Comparison of ENCODE assay signal across 19 cellular contexts in the genomic region with DNA sequence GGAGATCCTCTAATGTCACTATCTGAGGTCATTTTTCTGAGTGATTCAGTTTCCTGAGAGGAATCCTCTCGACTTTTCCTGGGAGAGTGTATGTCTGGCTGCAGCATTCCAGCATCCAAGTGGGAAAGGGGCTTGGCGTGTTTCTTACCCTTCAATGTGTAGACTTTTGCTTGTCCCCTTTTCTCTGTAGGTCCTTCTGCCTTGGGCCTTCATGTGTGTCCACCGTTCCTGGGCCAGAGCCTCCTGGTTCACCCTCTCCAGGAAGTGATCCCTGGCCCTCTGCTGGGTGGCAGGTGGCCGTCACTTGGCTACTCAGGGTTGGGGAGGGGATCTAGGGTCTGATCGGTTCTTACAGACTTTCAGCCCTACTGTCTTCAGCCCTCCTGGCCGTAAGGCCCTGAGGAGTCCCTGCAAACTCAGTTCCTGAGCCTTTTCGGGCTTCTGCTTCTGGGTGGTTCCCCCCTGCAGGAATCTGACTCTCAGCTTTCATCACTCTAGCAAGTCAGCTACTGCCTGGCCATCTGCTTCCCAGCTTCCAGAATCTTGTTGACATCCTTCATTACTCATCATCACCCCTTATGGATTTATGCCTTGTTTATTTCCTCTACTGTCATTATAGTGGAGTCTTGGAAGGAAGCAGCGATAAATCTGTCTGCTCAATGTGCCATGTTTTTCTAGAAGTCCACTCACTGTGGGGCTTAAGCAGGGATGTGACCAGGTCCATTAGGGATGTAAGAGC. TPM values are rescaled to one million over a fixed set of nuclear protein-coding genes. Genes with fewer than 3 reads are reported as not detected.
DNase-seq lines count a peak whose midpoint lies in the region; TF ChIP-seq lines count a peak whose summit lies in the region.
"Had no signal": no experiment of that assay in that cellular context is flagged by ENCODE, and none has a peak within 500 bp of the region (broad histone marks: within the 10 kb centered on the region; RNA-seq: fewer than 3 reads in every experiment).

No MANE protein-coding gene starts in this region.

- H4K8ac ChIP-seq in H9 (replicated peaks; ENCODE audit: insufficient read length, low read depth, low read length): no peak overlapping the region

- H3K27ac Mint-ChIP-seq in H9: no peak overlapping the region
- H3K27ac Mint-ChIP-seq in nephron progenitor cell: no peak overlapping the region
- H3K27ac Mint-ChIP-seq: activated CD4-positive, alpha-beta T cell treated with anti-CD3 and anti-CD28 coated beads, Interleukin-2, amount 10 ng/mL, durations not matched to agents 7 days and 5 days; activated T-helper 2 cell treated with anti-CD3 and anti-CD28 coated beads, Interferon-gamma antibody, Interleukin-2, Interleukin-4, amounts not matched to agents 10 μg/mL and 5 μg/mL and 100 μg/mL, durations not matched to agents 14 hours and 24 hours and 36 hours; progenitor cell of endocrine pancreas had no signal

- no peaks in the 10 kb centered on the region for H3K79me1 ChIP-seq in H9 (ENCODE audit: insufficient read depth, low read depth, low read length, poor library complexity, severe bottlenecking)

- no peak overlapping the region for H3K9ac ChIP-seq in H9 (ENCODE audit: extremely low read depth, insufficient read length, low read length)
- no peak overlapping the region for H3K9ac ChIP-seq in smooth muscle cell (ENCODE audit: low read depth)

- no peak overlapping the region for H3T11ph ChIP-seq in H9 (ENCODE audit: low read length)

- no peaks in the 10 kb centered on the region for H3K27me3 ChIP-seq in H9 (ENCODE audit: insufficient read depth, low read length)
- peaks cover 3% of the 10 kb centered on the region for H3K27me3 ChIP-seq in smooth muscle cell (ENCODE audit: low read depth)
- H3K27me3 ChIP-seq: dorsolateral prefrontal cortex, esophagus squamous epithelium had no signal

- no peak overlapping the region for H2BK12ac ChIP-seq in H9 (ENCODE audit: insufficient read length, low read depth, low read length)

- no peak overlapping the region for H3K18ac ChIP-seq in H9 (ENCODE audit: insufficient read length, low read depth, low read length)

- DNase-seq in A172 (ENCODE audit: low spot score) (peak; percentile 21), H9 (peak; percentile 32), left kidney (ENCODE audit: low read depth, low spot score) (peak; percentile 37), H4 (ENCODE audit: low spot score) (no peak), nephron progenitor cell (no peak), Kasumi-1 (lab: John Stamatoyannopoulos, UW) (no peak), smooth muscle cell (lab: John Stamatoyannopoulos, UW; ENCODE audit: unreplicated experiment) (no peak)
- peak; percentile 23 for DNase-seq in activated CD8-positive, alpha-beta memory T cell treated with anti-CD3 and anti-CD28 coated beads, Interleukin-2, amount 50 U/mL, for 48 hours
- DNase-seq: activated CD4-positive, alpha-beta T cell treated with anti-CD3 and anti-CD28 coated beads, Interleukin-2, amount 10 ng/mL, durations not matched to agents 7 days and 5 days; esophagus squamous epithelium; left ventricle myocardium superior; NCI-H2081 treated with DMSO at 0.1 percent for 48 hours; NCI-H774; SHP77; T-helper 9 cell had no signal

- H3K27ac ChIP-seq in H9 (ENCODE audit: insufficient read length, low read depth, low read length): no peak overlapping the region
- no peak overlapping the region for H3K27ac ChIP-seq in smooth muscle cell (ENCODE audit: low read depth)
- H3K27ac ChIP-seq: dorsolateral prefrontal cortex, esophagus squamous epithelium, thoracic aorta had no signal

- no CpG with 5 or more reads among the region's 8 CpGs for WGBS in H9 (ENCODE audit: extremely low coverage, insufficient read length, low lambda C conversion rate)
- WGBS in smooth muscle cell (ENCODE audit: low lambda C conversion rate): 56% methylated on average over 7 of the region's 8 CpGs

- no peak overlapping the region for H2BK20ac ChIP-seq in H9 (ENCODE audit: low read depth, low read length, poor library complexity, severe bottlenecking)

- H3K4me3 Mint-ChIP-seq in H9 (no peak overlapping the region), nephron progenitor cell (no peak overlapping the region)
- H3K4me3 Mint-ChIP-seq: activated CD4-positive, alpha-beta T cell treated with anti-CD3 and anti-CD28 coated beads, Interleukin-2, amount 10 ng/mL, durations not matched to agents 7 days and 5 days had no signal

- no peak overlapping the region for H3K4ac ChIP-seq in H9 (ENCODE audit: low read depth, low read length)

- no peak overlapping the region for H3K4me2 ChIP-seq in H9 (ENCODE audit: insufficient read depth, insufficient read length, low read length)
- H3K4me2 ChIP-seq in smooth muscle cell: no peak overlapping the region

- TF ChIP-seq CTCF in H9 (conservative IDR thresholded peaks at IDR 0.05) (no peak; the same call in 2 of the 3 replicates), nephron progenitor cell (IDR thresholded peaks at IDR 0.05) (no peak), smooth muscle cell (IDR thresholded peaks at IDR 0.05; ENCODE audit: borderline replicate concordance, insufficient read depth, poor library complexity, severe bottlenecking) (no peak)

- no peak overlapping the region for H2AK5ac ChIP-seq in H9 (ENCODE audit: insufficient read length, low read length)

- no peak overlapping the region for H2BK5ac ChIP-seq in H9 (ENCODE audit: insufficient read length, low read length)

- H3K9me3 Mint-ChIP-seq in H9: peaks cover 8 to 9% of the 10 kb centered on the region in 2 experiments; a peak in 4 of 5 replicates
- H3K9me3 Mint-ChIP-seq in nephron progenitor cell: peaks cover 16% of the 10 kb centered on the region

- H3K36me3 Mint-ChIP-seq in H9 (ENCODE audit: insufficient read depth in 1 of 3, low read depth in 3 of 3) (peaks cover 0 to 5% (median 0%) of the 10 kb centered on the region in 3 experiments; a peak in 1 of 7 replicates), nephron progenitor cell (ENCODE audit: low read depth) (no peaks in the 10 kb centered on the region)

- no peaks in the 10 kb centered on the region for H3K36me3 ChIP-seq in smooth muscle cell (ENCODE audit: low read depth)
- H3K36me3 ChIP-seq: esophagus squamous epithelium, thoracic aorta had no signal

- H3K9me3 ChIP-seq in H9 (ENCODE audit: control insufficient read depth, low read depth, low read length): no peaks in the 10 kb centered on the region
- no peaks in the 10 kb centered on the region for H3K9me3 ChIP-seq in smooth muscle cell (replicated peaks; ENCODE audit: low read depth)
- H3K9me3 ChIP-seq: esophagus squamous epithelium had no signal

- H3K56ac ChIP-seq in H9 (ENCODE audit: insufficient read length, low read depth, low read length): no peak overlapping the region

- H4K5ac ChIP-seq in H9 (ENCODE audit: insufficient read length, low read depth, low read length): no peak overlapping the region

- no peak overlapping the region for H3K23ac ChIP-seq in H9 (ENCODE audit: insufficient read length, low read depth, low read length)

- H2AFZ ChIP-seq in H9 (ENCODE audit: low read length): no peak overlapping the region
- H2AFZ ChIP-seq in smooth muscle cell (ENCODE audit: low read depth): no peak overlapping the region

- H3K4me1 ChIP-seq in H9 (ENCODE audit: insufficient read depth, low read length) (no peaks in the 10 kb centered on the region), smooth muscle cell (ENCODE audit: low read depth) (no peaks in the 10 kb centered on the region)
- H3K4me1 ChIP-seq: esophagus squamous epithelium had no signal

- no peak overlapping the region for H2BK120ac ChIP-seq in H9 (ENCODE audit: low read depth, low read length, poor library complexity, severe bottlenecking)

- H3K4me1 Mint-ChIP-seq in H9: no peaks in the 10 kb centered on the region
- H3K4me1 Mint-ChIP-seq in nephron progenitor cell: peaks cover 11% of the 10 kb centered on the region
- H3K4me1 Mint-ChIP-seq: activated CD4-positive, alpha-beta T cell treated with anti-CD3 and anti-CD28 coated beads, Interleukin-2, amount 10 ng/mL, durations not matched to agents 7 days and 5 days had no signal

- H2BK15ac ChIP-seq in H9 (ENCODE audit: low read depth, low read length): no peak overlapping the region

- H4K91ac ChIP-seq in H9 (ENCODE audit: insufficient read length, low read depth, low read length): no peak overlapping the region

- no peaks in the 10 kb centered on the region for H3K23me2 ChIP-seq in H9 (ENCODE audit: insufficient read length, low read depth, low read length, poor library complexity, severe bottlenecking)

- no peak overlapping the region for H3K4me3 ChIP-seq in smooth muscle cell
- H3K4me3 ChIP-seq: dorsolateral prefrontal cortex, esophagus squamous epithelium, thoracic aorta had no signal

- H3K79me2 ChIP-seq in H9 (ENCODE audit: insufficient read depth, low read length) (no peaks in the 10 kb centered on the region), smooth muscle cell (ENCODE audit: low read depth) (no peaks in the 10 kb centered on the region)

- no peaks in the 10 kb centered on the region for H4K20me1 ChIP-seq in H9 (ENCODE audit: control insufficient read depth, insufficient read depth, insufficient read length)
- H4K20me1 ChIP-seq in smooth muscle cell (ENCODE audit: low read depth): no peaks in the 10 kb centered on the region

- H3K27me3 Mint-ChIP-seq in H9 (ENCODE audit: low read depth): peaks cover 3% of the 10 kb centered on the region
- H3K27me3 Mint-ChIP-seq in nephron progenitor cell (ENCODE audit: low read depth, poor library complexity): peaks cover 28% of the 10 kb centered on the region
- H3K27me3 Mint-ChIP-seq: progenitor cell of endocrine pancreas had no signal

- H3K14ac ChIP-seq in H9 (ENCODE audit: insufficient read depth, low read length): no peak overlapping the region; the same call in 1 of the 2 replicates

- no peaks in the 10 kb centered on the region for H3F3A ChIP-seq in smooth muscle cell (ENCODE audit: low read depth)

RNA-seq across cellular contexts. Expression of a gene that starts 36.5 kb away (rescaled TPM):
- 0.07 TPM in 1 of 2 replicates, not detected in the other for total RNA-seq in A172 (2014; rRNA removed; shearing (Covaris generic))
- 2.0 TPM in 2 replicates for total RNA-seq in H9 (2021)
- total RNA-seq in H4 (2014; rRNA removed; shearing (Covaris generic)): 0.56 TPM in 1 of 2 replicates, not detected in the other
- 0.22 and 1.3 TPM in 2 replicates for total RNA-seq in smooth muscle cell
- polyA plus RNA-seq in smooth muscle cell: 1.2 and 1.9 TPM in 2 replicates

RNA-seq across cellular contexts. Expression of a gene that starts 50.2 kb away (rescaled TPM):
- 1.1 and 2.5 TPM in 2 replicates for total RNA-seq in A172 (2014; rRNA removed; shearing (Covaris generic))
- 2.6 and 3.1 TPM in 2 replicates for total RNA-seq in H9 (2021)
- 0.58 and 0.68 TPM in 2 replicates for total RNA-seq in H4 (2014; rRNA removed; shearing (Covaris generic))
- 0.54 TPM in 1 of 2 replicates, not detected in the other for total RNA-seq in smooth muscle cell
- polyA plus RNA-seq in smooth muscle cell: 1.2 TPM in 1 of 2 replicates, not detected in the other
- total RNA-seq: activated T-helper 2 cell treated with anti-CD3 and anti-CD28 coated beads, Interferon-gamma antibody, Interleukin-2, Interleukin-4, amounts not matched to agents 10 μg/mL and 5 μg/mL and 100 μg/mL, durations not matched to agents 14 hours and 24 hours and 36 hours; thoracic aorta had no signal

RNA-seq across cellular contexts. Expression of a gene that starts 50.2 kb away (rescaled TPM):
- 24.4 and 26.5 TPM in 2 replicates for total RNA-seq in A172 (2014; rRNA removed; shearing (Covaris generic))
- 27.8 and 29.4 TPM in 2 replicates for total RNA-seq in H9 (2021)
- 9.7 and 10.5 TPM in 2 replicates for total RNA-seq in H4 (2014; rRNA removed; shearing (Covaris generic))
- total RNA-seq in smooth muscle cell: 12.8 and 13.2 TPM in 2 replicates
- 4.5 and 9.6 TPM in 2 replicates for polyA plus RNA-seq in smooth muscle cell

Comparison
In these comparisons a context has a peak if more than half of its experiments do, and no peak if none do; other contexts are left out.
1. DNase-seq: peak in A172 (single experiment), H9 (single experiment), activated CD8-positive, alpha-beta memory T cell treated with anti-CD3 and anti-CD28 coated beads, Interleukin-2, amount 50 U/mL, for 48 hours (single experiment) and left kidney (single experiment); none in H4 (single experiment), nephron progenitor cell (single experiment), Kasumi-1 (0 of 2) and smooth muscle cell (single experiment).